14 cellular contexts compared by ENCODE assay signal in the genomic region with DNA sequence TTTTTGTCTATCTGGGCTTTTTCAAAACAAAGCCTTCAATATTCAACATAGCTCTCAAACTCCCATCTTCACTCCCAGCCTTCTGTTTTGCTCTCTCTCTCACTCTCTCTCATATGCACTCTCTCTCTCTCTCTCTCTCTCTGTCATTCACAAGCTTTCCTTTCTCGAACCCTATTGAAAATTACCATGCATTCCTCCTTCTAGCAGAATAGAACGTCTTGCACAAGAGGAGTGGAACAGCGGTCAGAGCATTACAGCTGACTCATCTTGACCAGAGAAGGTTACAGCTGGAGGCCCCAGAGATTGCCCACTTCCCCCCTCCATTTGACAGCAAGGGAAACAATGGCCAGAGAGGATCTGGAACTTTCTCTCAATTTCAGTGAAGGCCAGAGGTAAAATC. TPM values are rescaled to one million over a fixed set of nuclear protein-coding genes. Genes with fewer than 3 reads are reported as not detected.
DNase-seq lines count a peak whose midpoint lies in the region; ATAC-seq and TF ChIP-seq lines count a peak whose summit lies in the region.
"Had no signal": no experiment of that assay in that cellular context is flagged by ENCODE, and none has a peak within 500 bp of the region (broad histone marks: within the 10 kb centered on the region; RNA-seq: fewer than 3 reads in every experiment).

No MANE protein-coding gene starts in this region.

- no peak overlapping the region for H3K4me2 ChIP-seq in SK-N-SH
- peak overlapping the region; percentile 23 for H3K4me2 ChIP-seq in skeletal muscle satellite cell (ENCODE audit: low read length)

- DNase-seq in SK-N-SH (no peak), fibroblast of the conjunctiva (ENCODE audit: low read depth) (peak; percentile 87), NCI-H82 (lab: John Stamatoyannopoulos, UW) (no peak)
- no peak for DNase-seq in stimulated activated naive CD4-positive, alpha-beta T cell (lab: John Stamatoyannopoulos, UW)
- DNase-seq in activated CD8-positive, alpha-beta memory T cell treated with anti-CD3 and anti-CD28 coated beads for 24 hours, result no peak
- DNase-seq: activated CD8-positive, alpha-beta memory T cell treated with anti-CD3 and anti-CD28 coated beads, Interleukin-2, amount 50 U/mL, for 4 hours; colonic mucosa; GDM1; NCI-H345; stimulated activated CD4-positive, alpha-beta T cell treated with anti-CD3 and anti-CD28 coated beads, Interleukin-2, amount 100 ng/mL, for 24 hours had no signal

- no peak for TF ChIP-seq CTCF in HEK293 (tag by site-specific recombination; IDR thresholded peaks at IDR 0.05)
- no peak for TF ChIP-seq CTCF in SK-N-SH (IDR thresholded peaks at IDR 0.05)

- H3K9ac ChIP-seq in SK-N-SH (no peak overlapping the region), skeletal muscle satellite cell (ENCODE audit: low read depth, low read length) (no peak overlapping the region)

- POLR2A ChIA-PET in HEK293 (lab: Yijun Ruan, JAX) (no interaction called here), SK-N-SH (lab: Yijun Ruan, JAX) (no interaction called here)

- ATAC-seq in esophagus mucosa, result no peak

- H3K4me1 ChIP-seq in HEK293 (ENCODE audit: control insufficient read depth, insufficient read depth, low read length) (peaks cover 20% of the 10 kb centered on the region), SK-N-SH (ENCODE audit: control insufficient read depth in 1 of 2, insufficient read depth in 2 of 2, low read depth in 1 of 2, low read length in 1 of 2) (no peaks in the 10 kb centered on the region; a peak in 1 of 4 replicates), skeletal muscle satellite cell (ENCODE audit: control insufficient read depth, insufficient read depth, low read length) (peaks cover 27% of the 10 kb centered on the region)
- H3K4me1 ChIP-seq: colonic mucosa had no signal

- H3K36me3 ChIP-seq in HEK293 (ENCODE audit: control insufficient read depth in 2 of 2, insufficient read depth in 1 of 2, low read length in 2 of 2) (no peaks in the 10 kb centered on the region), SK-N-SH (replicated peaks in 1 of 2; ENCODE audit: control insufficient read depth in 1 of 2, insufficient read depth in 2 of 2, low read length in 1 of 2) (no peaks in the 10 kb centered on the region), skeletal muscle satellite cell (ENCODE audit: insufficient read depth, low read length) (no peaks in the 10 kb centered on the region)
- H3K36me3 ChIP-seq: colonic mucosa had no signal

- H3F3A ChIP-seq in SK-N-SH (replicated peaks; ENCODE audit: insufficient read depth), result peaks cover 5% of the 10 kb centered on the region

- H3K9me3 ChIP-seq in HEK293 (ENCODE audit: control insufficient read depth, insufficient read depth, low read depth, low read length) (no peaks in the 10 kb centered on the region), SK-N-SH (no peaks in the 10 kb centered on the region), skeletal muscle satellite cell (replicated peaks; ENCODE audit: low read length) (no peaks in the 10 kb centered on the region)
- H3K9me3 ChIP-seq: colonic mucosa had no signal

- no peak overlapping the region for H3K4me3 ChIP-seq in HEK293 (ENCODE audit: low read depth, low read length)
- no peak overlapping the region for H3K4me3 ChIP-seq in SK-N-SH (ENCODE audit: low read depth in 2 of 2, low read length in 1 of 2)
- H3K4me3 ChIP-seq in skeletal muscle satellite cell (ENCODE audit: low read length), result no peak overlapping the region
- H3K4me3 ChIP-seq: colonic mucosa had no signal

- no peak for TF ChIP-seq EP300 in SK-N-SH (IDR thresholded peaks at IDR 0.05; ENCODE audit: borderline replicate concordance in 1 of 2, low read depth in 1 of 2, low read length in 1 of 2)

- CTCF ChIA-PET in HEK293 (lab: Yijun Ruan, JAX), result interaction anchor here (0.6 to 3.6 kb wide), 6 partner anchors 11 to 473 kb away, joined by 3 to 13 read pairs (median 4); no protein-coding TSS in a partner anchor
- CTCF ChIA-PET in SK-N-SH (lab: Yijun Ruan, JAX), result interaction anchor here (0.7 to 1.3 kb wide), 2 partner anchors 15 to 166 kb away, joined by 3 to 4 read pairs; no protein-coding TSS in a partner anchor

- no peak for TF ChIP-seq RAD21 in SK-N-SH (IDR thresholded peaks at IDR 0.05; ENCODE audit: low read length)

- WGBS in SK-N-SH (ENCODE audit: low lambda C conversion rate), result 27% methylated on average over 3 of the region's 3 CpGs

- no peaks in the 10 kb centered on the region for H3K79me2 ChIP-seq in SK-N-SH (ENCODE audit: insufficient read depth)

- H3K27me3 ChIP-seq in SK-N-SH (ENCODE audit: insufficient read depth) (no peaks in the 10 kb centered on the region), skeletal muscle satellite cell (ENCODE audit: control insufficient read depth, insufficient read depth, low read length) (peaks cover 3% of the 10 kb centered on the region)
- H3K27me3 ChIP-seq: colonic mucosa had no signal

- H3K27ac ChIP-seq in HEK293 (ENCODE audit: extremely low read depth, low read depth, low read length) (no peak overlapping the region), SK-N-SH (ENCODE audit: low read depth in 2 of 2, low read length in 1 of 2) (no peak overlapping the region)
- H3K27ac ChIP-seq: colonic mucosa had no signal

- no peaks in the 10 kb centered on the region for H3K9me2 ChIP-seq in SK-N-SH

- no peak overlapping the region for H2AFZ ChIP-seq in SK-N-SH (ENCODE audit: low read depth)

- H4K20me1 ChIP-seq in SK-N-SH (ENCODE audit: insufficient read depth), result no peaks in the 10 kb centered on the region

TF ChIP-seq in HEK293, 187 proteins besides CTCF, POLR2A, EP300 and RAD21:
- TF ChIP-seq PRDM1 (tag by site-specific recombination; IDR thresholded peaks at IDR 0.05) (peak; percentile 72), ZNF596 (tag by site-specific recombination; IDR thresholded peaks at IDR 0.05) (peak; percentile 48; the same call in 1 of the 2 replicates)
- TF ChIP-seq, protein P1, sequence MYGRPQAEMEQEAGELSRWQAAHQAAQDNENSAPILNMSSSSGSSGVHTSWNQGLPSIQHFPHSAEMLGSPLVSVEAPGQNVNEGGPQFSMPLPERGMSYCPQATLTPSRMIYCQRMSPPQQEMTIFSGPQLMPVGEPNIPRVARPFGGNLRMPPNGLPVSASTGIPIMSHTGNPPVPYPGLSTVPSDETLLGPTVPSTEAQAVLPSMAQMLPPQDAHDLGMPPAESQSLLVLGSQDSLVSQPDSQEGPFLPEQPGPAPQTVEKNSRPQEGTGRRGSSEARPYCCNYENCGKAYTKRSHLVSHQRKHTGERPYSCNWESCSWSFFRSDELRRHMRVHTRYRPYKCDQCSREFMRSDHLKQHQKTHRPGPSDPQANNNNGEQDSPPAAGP (tag by site-specific recombination; IDR thresholded peaks at IDR 0.05), result no peak
TF ChIP-seq in HEK293: peak in this region for 2.

TF ChIP-seq in SK-N-SH, 30 proteins besides CTCF, POLR2A, EP300 and RAD21:
- TF ChIP-seq, protein P2, sequence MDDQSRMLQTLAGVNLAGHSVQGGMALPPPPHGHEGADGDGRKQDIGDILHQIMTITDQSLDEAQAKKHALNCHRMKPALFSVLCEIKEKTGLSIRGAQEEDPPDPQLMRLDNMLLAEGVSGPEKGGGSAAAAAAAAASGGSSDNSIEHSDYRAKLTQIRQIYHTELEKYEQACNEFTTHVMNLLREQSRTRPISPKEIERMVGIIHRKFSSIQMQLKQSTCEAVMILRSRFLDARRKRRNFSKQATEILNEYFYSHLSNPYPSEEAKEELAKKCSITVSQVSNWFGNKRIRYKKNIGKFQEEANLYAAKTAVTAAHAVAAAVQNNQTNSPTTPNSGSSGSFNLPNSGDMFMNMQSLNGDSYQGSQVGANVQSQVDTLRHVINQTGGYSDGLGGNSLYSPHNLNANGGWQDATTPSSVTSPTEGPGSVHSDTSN (IDR thresholded peaks at IDR 0.05), result 0 out of 2 replicates have a peak, but pooled peaks have one; percentile 7
- TF ChIP-seq TCF12 (IDR thresholded peaks at IDR 0.05), result peak; percentile 28; the same call in 1 of the 2 replicates
- TF ChIP-seq, protein P3, sequence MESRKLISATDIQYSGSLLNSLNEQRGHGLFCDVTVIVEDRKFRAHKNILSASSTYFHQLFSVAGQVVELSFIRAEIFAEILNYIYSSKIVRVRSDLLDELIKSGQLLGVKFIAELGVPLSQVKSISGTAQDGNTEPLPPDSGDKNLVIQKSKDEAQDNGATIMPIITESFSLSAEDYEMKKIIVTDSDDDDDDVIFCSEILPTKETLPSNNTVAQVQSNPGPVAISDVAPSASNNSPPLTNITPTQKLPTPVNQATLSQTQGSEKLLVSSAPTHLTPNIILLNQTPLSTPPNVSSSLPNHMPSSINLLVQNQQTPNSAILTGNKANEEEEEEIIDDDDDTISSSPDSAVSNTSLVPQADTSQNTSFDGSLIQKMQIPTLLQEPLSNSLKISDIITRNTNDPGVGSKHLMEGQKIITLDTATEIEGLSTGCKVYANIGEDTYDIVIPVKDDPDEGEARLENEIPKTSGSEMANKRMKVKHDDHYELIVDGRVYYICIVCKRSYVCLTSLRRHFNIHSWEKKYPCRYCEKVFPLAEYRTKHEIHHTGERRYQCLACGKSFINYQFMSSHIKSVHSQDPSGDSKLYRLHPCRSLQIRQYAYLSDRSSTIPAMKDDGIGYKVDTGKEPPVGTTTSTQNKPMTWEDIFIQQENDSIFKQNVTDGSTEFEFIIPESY (IDR thresholded peaks at IDR 0.05; ENCODE audit: borderline replicate concordance, low read depth), result no peak
- no peak for TF ChIP-seq TEAD4 (IDR thresholded peaks at IDR 0.05; ENCODE audit: borderline replicate concordance, insufficient read depth)
- TF ChIP-seq, protein P4, sequence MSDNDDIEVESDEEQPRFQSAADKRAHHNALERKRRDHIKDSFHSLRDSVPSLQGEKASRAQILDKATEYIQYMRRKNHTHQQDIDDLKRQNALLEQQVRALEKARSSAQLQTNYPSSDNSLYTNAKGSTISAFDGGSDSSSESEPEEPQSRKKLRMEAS (IDR thresholded peaks at IDR 0.05; ENCODE audit: low read depth), result no peak
- no peak for TF ChIP-seq CHD2 (IDR thresholded peaks at IDR 0.05; ENCODE audit: low read length, partially characterized antibody)
- no peak for TF ChIP-seq EZH2phosphoT487 (IDR thresholded peaks at IDR 0.05; ENCODE audit: borderline replicate concordance, low read depth)
- TF ChIP-seq YY1 (IDR thresholded peaks at IDR 0.05; ENCODE audit: low read depth), result no peak

RNA-seq across cellular contexts. Expression of a gene that starts 51.0 kb away (rescaled TPM):
- polyA plus RNA-seq in SK-N-SH (2012; rRNA removed), result 3.8 and 5.0 TPM in 2 replicates
- 5.6 and 5.8 TPM in 2 replicates for polyA plus RNA-seq in SK-N-SH (2012; cell fraction: cytosol; rRNA removed)
- polyA plus RNA-seq in SK-N-SH (2012; cell fraction: nucleus; rRNA removed), result 5.0 and 10.2 TPM in 2 replicates
- total RNA-seq in skeletal muscle satellite cell (2012; rRNA removed), result 24.1 and 28.2 TPM in 2 replicates
- 6.9 TPM for total RNA-seq in esophagus mucosa
- total RNA-seq: T-helper 1 cell treated with Interleukin-12 subunit alpha and Interleukin-12 subunit beta and Interleukin-4 antibody, amounts not matched to agents 30 ng/mL and 1 ng/mL, for 36 hours had no signal
